In genomic region chrX:154341399-154342298, GRCh38 we compare ENCODE assay signal across 6 cellular contexts. TPM values are rescaled to one million over a fixed set of nuclear protein-coding genes. Genes with fewer than 3 reads are reported as not detected.
DNase-seq lines count a peak whose midpoint lies in the region; ATAC-seq, FAIRE-seq and TF ChIP-seq lines count a peak whose summit lies in the region.
"Not testable (repeated sequence)": the region's sequence is repeated elsewhere in the genome, so short reads cannot be mapped to it uniquely, and the experiment has no call there.

No MANE protein-coding gene starts in this region.

- not testable (repeated sequence) for H3K27ac Mint-ChIP-seq in Caco-2 (ENCODE audit: unreplicated experiment); naive thymus-derived CD8-positive, alpha-beta T cell

- H3K27me3 ChIP-seq in Caco-2 (replicated peaks; ENCODE audit: control insufficient read depth, insufficient read depth, low read length); K562 (ENCODE audit: control insufficient read depth in 2 of 2, insufficient read depth in 2 of 2, low read length in 2 of 2): not testable (repeated sequence)

- no CpG with 5 or more reads among the region's 115 CpGs for WGBS in K562 (ENCODE audit: insufficient coverage, low coverage, missing lambda C conversion rate)

- in situ Hi-C loops in K562 (cut with MboI) = not testable (repeated sequence)

- H3K9me3 ChIP-seq in Caco-2; K562 (replicated peaks; ENCODE audit: control insufficient read depth, insufficient read depth, low read depth, low read length): not testable (repeated sequence)

- not testable (repeated sequence) for H3K36me3 Mint-ChIP-seq in Caco-2 (ENCODE audit: insufficient read depth, unreplicated experiment); naive thymus-derived CD8-positive, alpha-beta T cell

- not testable (repeated sequence) for H3K27ac ChIP-seq in K562 (ENCODE audit: extremely low read depth, low read depth, low read length)

- H3K4me1 ChIP-seq in Caco-2; K562 (replicated peaks in 1 of 2; ENCODE audit: control insufficient read depth in 2 of 2, insufficient read depth in 2 of 2, low read length in 2 of 2): not testable (repeated sequence)

- not testable (repeated sequence) for BruUV-seq in Caco-2 (replicated peaks; lab: Mats Ljungman, UMichigan); K562 (replicated peaks; lab: Mats Ljungman, UMichigan)

- ATAC-seq in GM19455 (IDR thresholded peaks at IDR 0.05; ENCODE audit: unreplicated experiment) = peak; percentile 66
- ATAC-seq in HG02840 (IDR thresholded peaks at IDR 0.05; ENCODE audit: low FRiP score, unreplicated experiment) = peak; percentile 59
- peak; percentile 64 for ATAC-seq in HG03469 (IDR thresholded peaks at IDR 0.05; ENCODE audit: unreplicated experiment)
- ATAC-seq in K562 = peak; percentile 84
- ATAC-seq in naive thymus-derived CD8-positive, alpha-beta T cell = peak; percentile 75

- TF ChIP-seq CTCF in Caco-2 (IDR thresholded peaks at IDR 0.05; ENCODE audit: insufficient read depth in 1 of 2, low read depth in 1 of 2, low read length in 1 of 2, severe bottlenecking in 1 of 2, unreplicated experiment in 1 of 2); K562 (IDR thresholded peaks at IDR 0.05 in 2 of 3, conservative IDR thresholded peaks at IDR 0.05 in 1 of 3; ENCODE audit: insufficient read depth in 2 of 3, low read depth in 1 of 3, low read length in 3 of 3): not testable (repeated sequence)

- H4K20me1 ChIP-seq in K562 (replicated peaks; ENCODE audit: control insufficient read depth, insufficient read depth, low read length) = not testable (repeated sequence)

- TF ChIP-seq POLR2A in K562 (conservative IDR thresholded peaks at IDR 0.05) = not testable (repeated sequence)

- not testable (repeated sequence) for TF ChIP-seq RAD21 in K562 (CRISPR knock-in tag; conservative IDR thresholded peaks at IDR 0.05 in 1 of 2, IDR thresholded peaks at IDR 0.05 in 1 of 2)

- H2AFZ ChIP-seq in K562 (ENCODE audit: low read depth, low read length) = not testable (repeated sequence)

- TF ChIP-seq EP300 in K562 (IDR thresholded peaks at IDR 0.05; ENCODE audit: low read length) = not testable (repeated sequence)

- not testable (repeated sequence) for H3K4me3 Mint-ChIP-seq in Caco-2 (ENCODE audit: unreplicated experiment); naive thymus-derived CD8-positive, alpha-beta T cell

- H3K79me2 ChIP-seq in K562 (ENCODE audit: control insufficient read depth, insufficient read depth, low read length) = not testable (repeated sequence)

- not testable (repeated sequence) for H3K4me2 ChIP-seq in K562 (ENCODE audit: insufficient read depth, low read length)

- not testable (repeated sequence) for DNase-seq in Caco-2; K562 (ENCODE audit: extremely low read depth in 1 of 4, low spot score in 3 of 4); naive thymus-derived CD8-positive, alpha-beta T cell

- POLR2A ChIA-PET in Caco-2 (lab: Charles Lee); K562 (lab: Yijun Ruan, JAX); naive thymus-derived CD8-positive, alpha-beta T cell (lab: Charles Lee): not testable (repeated sequence)

- H3K36me3 ChIP-seq in Caco-2 (ENCODE audit: control insufficient read depth, insufficient read depth, low read length); K562 (ENCODE audit: control insufficient read depth, insufficient read depth, low read length): not testable (repeated sequence)

- H3K9me1 ChIP-seq in K562 (ENCODE audit: control insufficient read depth, insufficient read depth, low read length) = not testable (repeated sequence)

- FAIRE-seq in K562 (lab: Jason Lieb, UNC) = peak; percentile 97

- not testable (repeated sequence) for H3K4me1 Mint-ChIP-seq in Caco-2 (ENCODE audit: low read depth, unreplicated experiment); naive thymus-derived CD8-positive, alpha-beta T cell

- intact Hi-C loops in Caco-2 (cut with micrococcal nuclease; ENCODE audit: unreplicated experiment); K562 (cut with micrococcal nuclease): not testable (repeated sequence)

- not testable (repeated sequence) for H3K9me3 Mint-ChIP-seq in Caco-2 (ENCODE audit: unreplicated experiment); naive thymus-derived CD8-positive, alpha-beta T cell

- CTCF ChIA-PET in Caco-2 (lab: Charles Lee); K562 (lab: Yijun Ruan, JAX; ENCODE audit: low intra/inter-chr PET ratio): not testable (repeated sequence)

- H3K9ac ChIP-seq in K562 (ENCODE audit: insufficient read depth in 1 of 2, low read depth in 2 of 2, low read length in 2 of 2) = not testable (repeated sequence)

- 0 out of 2 replicates have a peak overlapping the region, but pooled peaks have one; percentile 18 for H3K4me3 ChIP-seq in Caco-2 (ENCODE audit: low read depth, low read length)
- not testable (repeated sequence) for H3K4me3 ChIP-seq in K562

- not testable (repeated sequence) for H3K27me3 Mint-ChIP-seq in Caco-2 (ENCODE audit: insufficient read depth, unreplicated experiment); naive thymus-derived CD8-positive, alpha-beta T cell

RNA-seq across cellular contexts. Expression of gene FLNA, which starts 32.8 kb away (rescaled TPM):
- total RNA-seq in Caco-2 (2022) (546 and 634 TPM in 2 replicates), K562 (2014; rRNA removed) (554 and 803 TPM in 2 replicates), K562 (2014; rRNA removed; fragmentation: Illumina TruSeq; extraction: Trizol) (72.2 and 110 TPM in 2 replicates), K562 (2015; rRNA removed; fragmentation: Illumina TruSeq; extraction: Trizol) (135 and 162 TPM in 2 replicates), K562 (2021) (672 and 735 TPM in 2 replicates)
- 432 and 1,364 TPM in 2 replicates for total RNA-seq in K562 (2011; cell fraction: chromatin; rRNA removed; ENCODE audit: low replicate concordance)
- total RNA-seq in K562 (2011; cell fraction: nucleolus; rRNA removed) = 816 and 818 TPM in 2 replicates
- total RNA-seq in K562 (2011; cell fraction: nucleoplasm; rRNA removed) = 362 and 459 TPM in 2 replicates
- polyA plus RNA-seq in K562 (2011; rRNA removed) (86.6 and 165 TPM in 2 replicates), K562 (2014; fragmentation: Illumina TruSeq; extraction: Trizol) (329 and 438 TPM in 2 replicates), K562 (2014; fragmentation: Nextera tagmentation; extraction: Ambion mirVana) (1 to 10 TPM; 6.2 to 6.8 TPM), K562 (2014; rRNA removed) (226 and 245 TPM in 2 replicates)
- polyA plus RNA-seq in K562 (2011; cell fraction: cytosol; rRNA removed) = 122 and 183 TPM in 2 replicates
- 624 and 751 TPM in 2 replicates for polyA plus RNA-seq in K562 (2011; cell fraction: nucleus; rRNA removed)
- polyA plus RNA-seq in K562 (2012) = 392 and 593 TPM in 2 replicates
- polyA minus RNA-seq in K562 (2011; rRNA and poly(A)+ RNA removed) = 249 and 291 TPM in 2 replicates
- polyA minus RNA-seq in K562 (2011; cell fraction: cytosol; rRNA and poly(A)+ RNA removed) = 522 and 767 TPM in 2 replicates
- polyA minus RNA-seq in K562 (2011; cell fraction: nucleus; rRNA and poly(A)+ RNA removed) = 248 and 324 TPM in 2 replicates
- 100 to 1,000 TPM; 613 to 633 TPM for total RNA-seq in naive thymus-derived CD8-positive, alpha-beta T cell
- polyA plus RNA-seq in naive thymus-derived CD8-positive, alpha-beta T cell = 100 to 1,000 TPM; 156 to 341 (median 169) TPM

RNA-seq across cellular contexts. Expression of gene EMD, which starts 37.4 kb away (rescaled TPM):
- total RNA-seq in Caco-2 (2022) (67.2 and 70.1 TPM in 2 replicates), K562 (2014; rRNA removed) (32.9 and 36.2 TPM in 2 replicates), K562 (2014; rRNA removed; fragmentation: Illumina TruSeq; extraction: Trizol) (37.5 and 38.3 TPM in 2 replicates), K562 (2015; rRNA removed; fragmentation: Illumina TruSeq; extraction: Trizol) (61.9 and 67.8 TPM in 2 replicates), K562 (2021) (124 and 135 TPM in 2 replicates)
- total RNA-seq in K562 (2011; cell fraction: chromatin; rRNA removed; ENCODE audit: low replicate concordance) = 41.8 and 93.2 TPM in 2 replicates
- 88.9 and 97.4 TPM in 2 replicates for total RNA-seq in K562 (2011; cell fraction: nucleolus; rRNA removed)
- total RNA-seq in K562 (2011; cell fraction: nucleoplasm; rRNA removed) = 70.5 and 73.6 TPM in 2 replicates
- polyA plus RNA-seq in K562 (2011; rRNA removed) (77.4 and 81.2 TPM in 2 replicates), K562 (2014; fragmentation: Illumina TruSeq; extraction: Trizol) (177 and 206 TPM in 2 replicates), K562 (2014; fragmentation: Nextera tagmentation; extraction: Ambion mirVana) (1 to 10 TPM; 2.3 to 3.1 TPM), K562 (2014; rRNA removed) (86.7 and 110 TPM in 2 replicates)
- 100.0 and 121 TPM in 2 replicates for polyA plus RNA-seq in K562 (2011; cell fraction: cytosol; rRNA removed)
- 238 and 242 TPM in 2 replicates for polyA plus RNA-seq in K562 (2011; cell fraction: nucleus; rRNA removed)
- polyA plus RNA-seq in K562 (2012) = 125 and 134 TPM in 2 replicates
- 24.0 and 43.3 TPM in 2 replicates for polyA minus RNA-seq in K562 (2011; rRNA and poly(A)+ RNA removed)
- polyA minus RNA-seq in K562 (2011; cell fraction: cytosol; rRNA and poly(A)+ RNA removed) = 51.3 and 57.9 TPM in 2 replicates
- 28.5 and 40.8 TPM in 2 replicates for polyA minus RNA-seq in K562 (2011; cell fraction: nucleus; rRNA and poly(A)+ RNA removed)
- total RNA-seq in naive thymus-derived CD8-positive, alpha-beta T cell = 10 to 100 TPM; 90.4 to 95.4 TPM
- 10 to 100 TPM; 35.5 to 37.1 (median 35.7) TPM for polyA plus RNA-seq in naive thymus-derived CD8-positive, alpha-beta T cell

RNA-seq across cellular contexts. Expression of gene TKTL1, which starts 46.1 kb away (rescaled TPM):
- total RNA-seq in Caco-2 (2022) = 0.26 TPM in 1 of 2 replicates, not detected in the other
- not detected in 2 replicates for total RNA-seq in K562 (2011; cell fraction: chromatin; rRNA removed; ENCODE audit: low replicate concordance)
- total RNA-seq in K562 (2011; cell fraction: nucleolus; rRNA removed) = not detected in 2 replicates
- 0.66 TPM in 1 of 2 replicates, not detected in the other for total RNA-seq in K562 (2011; cell fraction: nucleoplasm; rRNA removed)
- 0.54 and 0.61 TPM in 2 replicates for total RNA-seq in K562 (2014; rRNA removed)
- 0.29 and 0.44 TPM in 2 replicates for total RNA-seq in K562 (2014; rRNA removed; fragmentation: Illumina TruSeq; extraction: Trizol)
- total RNA-seq in K562 (2015; rRNA removed; fragmentation: Illumina TruSeq; extraction: Trizol) = 0.19 and 0.29 TPM in 2 replicates
- 0.35 and 0.51 TPM in 2 replicates for total RNA-seq in K562 (2021)
- polyA plus RNA-seq in K562 (2011; rRNA removed) = 0.18 and 0.64 TPM in 2 replicates
- 0.37 and 0.66 TPM in 2 replicates for polyA plus RNA-seq in K562 (2011; cell fraction: cytosol; rRNA removed)
- polyA plus RNA-seq in K562 (2011; cell fraction: nucleus; rRNA removed) = 0.10 and 0.21 TPM in 2 replicates
- 0.52 and 2.2 TPM in 2 replicates for polyA plus RNA-seq in K562 (2012)
- 0.51 and 0.71 TPM in 2 replicates for polyA plus RNA-seq in K562 (2014; fragmentation: Illumina TruSeq; extraction: Trizol)
- under 1 TPM; 0.18 to 0.71 TPM for polyA plus RNA-seq in K562 (2014; fragmentation: Nextera tagmentation; extraction: Ambion mirVana)
- 0.38 and 0.62 TPM in 2 replicates for polyA plus RNA-seq in K562 (2014; rRNA removed)
- 0.14 and 0.45 TPM in 2 replicates for polyA minus RNA-seq in K562 (2011; rRNA and poly(A)+ RNA removed)
- polyA minus RNA-seq in K562 (2011; cell fraction: cytosol; rRNA and poly(A)+ RNA removed) = not detected in 2 replicates
- polyA minus RNA-seq in K562 (2011; cell fraction: nucleus; rRNA and poly(A)+ RNA removed) = 0.67 TPM in 1 of 2 replicates, not detected in the other
- total RNA-seq in naive thymus-derived CD8-positive, alpha-beta T cell = 1 to 10 TPM; 1.1 to 2.2 TPM
- polyA plus RNA-seq in naive thymus-derived CD8-positive, alpha-beta T cell = 10 to 100 TPM; 38.8 to 56.4 (median 39.0) TPM

RNA-seq across cellular contexts. Expression of gene TEX28, which starts 46.7 kb away (rescaled TPM):
- not detected in 2 replicates for total RNA-seq in Caco-2 (2022)
- not detected in 2 replicates for total RNA-seq in K562 (2011; cell fraction: chromatin; rRNA removed; ENCODE audit: low replicate concordance)
- not detected in 2 replicates for total RNA-seq in K562 (2011; cell fraction: nucleolus; rRNA removed)
- not detected in 2 replicates for total RNA-seq in K562 (2011; cell fraction: nucleoplasm; rRNA removed)
- 0.08 TPM in 1 of 2 replicates, not detected in the other for total RNA-seq in K562 (2014; rRNA removed)
- total RNA-seq in K562 (2014; rRNA removed; fragmentation: Illumina TruSeq; extraction: Trizol) = not detected in 2 replicates
- total RNA-seq in K562 (2015; rRNA removed; fragmentation: Illumina TruSeq; extraction: Trizol) = not detected in 2 replicates
- total RNA-seq in K562 (2021) = not detected in 2 replicates
- not detected in 2 replicates for polyA plus RNA-seq in K562 (2011; rRNA removed)
- not detected in 2 replicates for polyA plus RNA-seq in K562 (2011; cell fraction: cytosol; rRNA removed)
- polyA plus RNA-seq in K562 (2011; cell fraction: nucleus; rRNA removed) = not detected in 2 replicates
- not detected in 2 replicates for polyA plus RNA-seq in K562 (2012)
- polyA plus RNA-seq in K562 (2014; fragmentation: Illumina TruSeq; extraction: Trizol) = not detected in 2 replicates
- not detected for polyA plus RNA-seq in K562 (2014; fragmentation: Nextera tagmentation; extraction: Ambion mirVana)
- not detected in 2 replicates for polyA plus RNA-seq in K562 (2014; rRNA removed)
- polyA minus RNA-seq in K562 (2011; rRNA and poly(A)+ RNA removed) = not detected in 2 replicates
- not detected in 2 replicates for polyA minus RNA-seq in K562 (2011; cell fraction: cytosol; rRNA and poly(A)+ RNA removed)
- not detected in 2 replicates for polyA minus RNA-seq in K562 (2011; cell fraction: nucleus; rRNA and poly(A)+ RNA removed)
- not detected for total RNA-seq in naive thymus-derived CD8-positive, alpha-beta T cell
- not detected for polyA plus RNA-seq in naive thymus-derived CD8-positive, alpha-beta T cell

RNA-seq across cellular contexts. Expression of gene RPL10, which starts 56.5 kb away (rescaled TPM):
- total RNA-seq in Caco-2 (2022) (2,081 and 2,086 TPM in 2 replicates), K562 (2014; rRNA removed) (4,111 and 4,705 TPM in 2 replicates), K562 (2014; rRNA removed; fragmentation: Illumina TruSeq; extraction: Trizol) (3,682 and 4,010 TPM in 2 replicates), K562 (2015; rRNA removed; fragmentation: Illumina TruSeq; extraction: Trizol) (3,735 and 3,774 TPM in 2 replicates), K562 (2021) (4,299 and 4,408 TPM in 2 replicates)
- total RNA-seq in K562 (2011; cell fraction: chromatin; rRNA removed; ENCODE audit: low replicate concordance) = 652 and 1,355 TPM in 2 replicates
- 1,356 and 1,561 TPM in 2 replicates for total RNA-seq in K562 (2011; cell fraction: nucleolus; rRNA removed)
- total RNA-seq in K562 (2011; cell fraction: nucleoplasm; rRNA removed) = 1,670 and 2,786 TPM in 2 replicates
- polyA plus RNA-seq in K562 (2011; rRNA removed) (5,297 and 6,545 TPM in 2 replicates), K562 (2014; fragmentation: Illumina TruSeq; extraction: Trizol) (6,119 and 7,432 TPM in 2 replicates), K562 (2014; fragmentation: Nextera tagmentation; extraction: Ambion mirVana) (1,000 to 10,000 TPM; 5,014 to 7,600 TPM), K562 (2014; rRNA removed) (6,193 and 7,323 TPM in 2 replicates)
- polyA plus RNA-seq in K562 (2011; cell fraction: cytosol; rRNA removed) = 7,052 and 10,074 TPM in 2 replicates
- 3,562 and 5,028 TPM in 2 replicates for polyA plus RNA-seq in K562 (2011; cell fraction: nucleus; rRNA removed)
- 5,208 and 8,851 TPM in 2 replicates for polyA plus RNA-seq in K562 (2012)
- 1,451 and 1,523 TPM in 2 replicates for polyA minus RNA-seq in K562 (2011; rRNA and poly(A)+ RNA removed)
- 1,578 and 1,804 TPM in 2 replicates for polyA minus RNA-seq in K562 (2011; cell fraction: cytosol; rRNA and poly(A)+ RNA removed)
- polyA minus RNA-seq in K562 (2011; cell fraction: nucleus; rRNA and poly(A)+ RNA removed) = 368 and 622 TPM in 2 replicates
- 1,000 to 10,000 TPM; 4,733 to 4,862 TPM for total RNA-seq in naive thymus-derived CD8-positive, alpha-beta T cell
- polyA plus RNA-seq in naive thymus-derived CD8-positive, alpha-beta T cell = 1,000 to 10,000 TPM; 5,585 to 7,081 (median 6,663) TPM
